ENCODE assay signal across 8 cellular contexts in genomic region chr16:29115013-29115813, GRCh38.
DNase-seq lines count a peak whose midpoint lies in the region; TF ChIP-seq lines count a peak whose summit lies in the region.
"Not testable (repeated sequence)": the region's sequence is repeated elsewhere in the genome, so short reads cannot be mapped to it uniquely, and the experiment has no call there.

No MANE protein-coding gene starts in this region.

- not testable (repeated sequence) for H4K20me1 ChIP-seq in SK-N-SH (ENCODE audit: insufficient read depth); smooth muscle cell (ENCODE audit: low read depth)

- H3K9me3 ChIP-seq in SK-N-SH; smooth muscle cell (replicated peaks; ENCODE audit: low read depth): not testable (repeated sequence)

- H3K4me3 Mint-ChIP-seq in activated naive CD8-positive, alpha-beta T cell treated with anti-CD3 and anti-CD28 coated beads for 36 hours = peak overlapping the region; percentile 19

- TF ChIP-seq CTCF in GM12874 (IDR thresholded peaks at IDR 0.05; ENCODE audit: insufficient read depth, low read depth, low read length) (peak; percentile 36; the same call in 1 of the 2 replicates), SK-N-SH (IDR thresholded peaks at IDR 0.05) (peak; percentile 70), smooth muscle cell (IDR thresholded peaks at IDR 0.05; ENCODE audit: borderline replicate concordance, insufficient read depth, poor library complexity, severe bottlenecking) (peak; percentile 59)

- not testable (repeated sequence) for H3K79me2 ChIP-seq in ACC112 (ENCODE audit: control insufficient read depth, insufficient read depth, low read length, unreplicated experiment); SK-N-SH (ENCODE audit: insufficient read depth); smooth muscle cell (ENCODE audit: low read depth)

- 11% methylated on average over 17 of the region's 25 CpGs for WGBS in SK-N-SH (ENCODE audit: low lambda C conversion rate)
- 26% methylated on average over 25 of the region's 25 CpGs for WGBS in smooth muscle cell (ENCODE audit: low lambda C conversion rate)

- CTCF ChIA-PET in SK-N-SH (lab: Yijun Ruan, JAX) = interaction anchor here (0.6 to 1.3 kb wide), 7 partner anchors 14 to 201 kb away, joined by 3 to 5 read pairs (median 3); no protein-coding TSS in a partner anchor

- not testable (repeated sequence) for H3F3A ChIP-seq in SK-N-SH (replicated peaks; ENCODE audit: insufficient read depth); smooth muscle cell (ENCODE audit: low read depth)

- H3K27me3 ChIP-seq in ACC112 (ENCODE audit: insufficient read depth, low read length); SK-N-SH (ENCODE audit: insufficient read depth); smooth muscle cell (ENCODE audit: low read depth): not testable (repeated sequence)

- peaks cover 45% of the 10 kb centered on the region for H3K4me1 Mint-ChIP-seq in activated naive CD8-positive, alpha-beta T cell treated with anti-CD3 and anti-CD28 coated beads for 36 hours

- TF ChIP-seq EP300 in SK-N-SH (IDR thresholded peaks at IDR 0.05; ENCODE audit: borderline replicate concordance in 1 of 2, low read depth in 1 of 2, low read length in 1 of 2) = not testable (repeated sequence)

- H3K9me3 Mint-ChIP-seq in activated naive CD8-positive, alpha-beta T cell treated with anti-CD3 and anti-CD28 coated beads for 36 hours = not testable (repeated sequence)

- not testable (repeated sequence) for H3K9ac ChIP-seq in SK-N-SH; smooth muscle cell (ENCODE audit: low read depth)

- H3K4me1 ChIP-seq in ACC112 (ENCODE audit: control insufficient read depth, insufficient read depth, low read length, unreplicated experiment) (peaks cover 10% of the 10 kb centered on the region), SK-N-SH (ENCODE audit: control insufficient read depth in 1 of 2, insufficient read depth in 2 of 2, low read depth in 1 of 2, low read length in 1 of 2) (peaks cover 0 to 24% of the 10 kb centered on the region in 2 experiments; a peak in 1 of 4 replicates)
- not testable (repeated sequence) for H3K4me1 ChIP-seq in smooth muscle cell (ENCODE audit: low read depth)

- H3K9me2 ChIP-seq in SK-N-SH = not testable (repeated sequence)

- H3K36me3 Mint-ChIP-seq in activated naive CD8-positive, alpha-beta T cell treated with anti-CD3 and anti-CD28 coated beads for 36 hours = peaks cover 25% of the 10 kb centered on the region

- H3K4me2 ChIP-seq in SK-N-SH = not testable (repeated sequence)
- H3K4me2 ChIP-seq in smooth muscle cell = peak overlapping the region; percentile 70

- H2AFZ ChIP-seq in ACC112 (ENCODE audit: low read length, unreplicated experiment); smooth muscle cell (ENCODE audit: low read depth): not testable (repeated sequence)
- H2AFZ ChIP-seq in SK-N-SH (ENCODE audit: low read depth) = peak overlapping the region; percentile 33

- H3K27me3 Mint-ChIP-seq in activated naive CD8-positive, alpha-beta T cell treated with anti-CD3 and anti-CD28 coated beads for 36 hours = not testable (repeated sequence)

- not testable (repeated sequence) for H3K36me3 ChIP-seq in ACC112 (ENCODE audit: insufficient read depth, low read length); SK-N-SH (replicated peaks in 1 of 2; ENCODE audit: control insufficient read depth in 1 of 2, insufficient read depth in 2 of 2, low read length in 1 of 2); smooth muscle cell (ENCODE audit: low read depth)

- peak; percentile 46 for DNase-seq in LHCN-M2 (ENCODE audit: low read depth)
- DNase-seq in SK-N-SH = peak; percentile 58
- peak; percentile 66 for DNase-seq in activated naive CD8-positive, alpha-beta T cell treated with anti-CD3 and anti-CD28 coated beads for 36 hours
- peak; percentile 84 for DNase-seq in fibroblast of peridontal ligament (ENCODE audit: extremely low read depth)
- peak; percentile 58 for DNase-seq in medulla oblongata (ENCODE audit: extremely low spot score)
- DNase-seq in smooth muscle cell (lab: John Stamatoyannopoulos, UW; ENCODE audit: unreplicated experiment) = not testable (repeated sequence)

- POLR2A ChIA-PET in SK-N-SH (lab: Yijun Ruan, JAX) = not testable (repeated sequence)

- TF ChIP-seq RAD21 in SK-N-SH (IDR thresholded peaks at IDR 0.05; ENCODE audit: low read length) = peak; percentile 75

- not testable (repeated sequence) for H3K4me3 ChIP-seq in ACC112 (ENCODE audit: low read depth, low read length); SK-N-SH (ENCODE audit: low read depth in 2 of 2, low read length in 1 of 2)
- peak overlapping the region; percentile 0 for H3K4me3 ChIP-seq in smooth muscle cell

- peak overlapping the region; percentile 41; the same call in 1 of the 2 replicates for H3K27ac ChIP-seq in ACC112 (ENCODE audit: low read depth, low read length)
- not testable (repeated sequence) for H3K27ac ChIP-seq in SK-N-SH (ENCODE audit: low read depth in 2 of 2, low read length in 1 of 2); smooth muscle cell (ENCODE audit: low read depth)

- peak overlapping the region; percentile 79 for H3K27ac Mint-ChIP-seq in activated naive CD8-positive, alpha-beta T cell treated with anti-CD3 and anti-CD28 coated beads for 36 hours

TF ChIP-seq in SK-N-SH, 30 proteins besides CTCF, POLR2A, EP300 and RAD21:
- TF ChIP-seq SMC3 (IDR thresholded peaks at IDR 0.05; ENCODE audit: low read depth, low read length) (peak; percentile 70), MAX (IDR thresholded peaks at IDR 0.05; ENCODE audit: low read depth) (0 out of 2 replicates have a peak, but pooled peaks have one; percentile 40)
- TF ChIP-seq, protein P1, sequence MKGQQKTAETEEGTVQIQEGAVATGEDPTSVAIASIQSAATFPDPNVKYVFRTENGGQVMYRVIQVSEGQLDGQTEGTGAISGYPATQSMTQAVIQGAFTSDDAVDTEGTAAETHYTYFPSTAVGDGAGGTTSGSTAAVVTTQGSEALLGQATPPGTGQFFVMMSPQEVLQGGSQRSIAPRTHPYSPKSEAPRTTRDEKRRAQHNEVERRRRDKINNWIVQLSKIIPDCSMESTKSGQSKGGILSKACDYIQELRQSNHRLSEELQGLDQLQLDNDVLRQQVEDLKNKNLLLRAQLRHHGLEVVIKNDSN (IDR thresholded peaks at IDR 0.05; ENCODE audit: borderline replicate concordance, low read depth) = peak; percentile 83; the same call in 1 of the 2 replicates
